In genomic region chr3:11195721-11196332, GRCh38 we compare ENCODE assay signal across 9 cellular contexts. TPM values are rescaled to one million over a fixed set of nuclear protein-coding genes. Genes with fewer than 3 reads are reported as not detected.
DNase-seq lines count a peak whose midpoint lies in the region; ATAC-seq and TF ChIP-seq lines count a peak whose summit lies in the region.
"Had no signal": no experiment of that assay in that cellular context is flagged by ENCODE, and none has a peak within 500 bp of the region (broad histone marks: within the 10 kb centered on the region; RNA-seq: fewer than 3 reads in every experiment).

No MANE protein-coding gene starts in this region.

- H3K27ac Mint-ChIP-seq in activated CD4-positive, alpha-beta memory T cell treated with anti-CD3 and anti-CD28 coated beads, Interleukin-2, amount 10 ng/mL, durations not matched to agents 7 days and 5 days = no peak overlapping the region
- H3K27ac Mint-ChIP-seq: B cell had no signal

- CTCF ChIA-PET in activated CD4-positive, alpha-beta memory T cell treated with anti-CD3 and anti-CD28 coated beads, Interleukin-2, amount 10 ng/mL, durations not matched to agents 7 days and 5 days (lab: Charles Lee) = interaction anchor here (1.0 kb wide), 2 partner anchors 8 to 41 kb away, joined by 3 read pairs; no protein-coding TSS in a partner anchor

- peaks cover 21% of the 10 kb centered on the region for H3K4me1 Mint-ChIP-seq in activated CD4-positive, alpha-beta memory T cell treated with anti-CD3 and anti-CD28 coated beads, Interleukin-2, amount 10 ng/mL, durations not matched to agents 7 days and 5 days
- H3K4me1 Mint-ChIP-seq: B cell had no signal

- no peaks in the 10 kb centered on the region for H3K36me3 Mint-ChIP-seq in activated CD4-positive, alpha-beta memory T cell treated with anti-CD3 and anti-CD28 coated beads, Interleukin-2, amount 10 ng/mL, durations not matched to agents 7 days and 5 days (ENCODE audit: low read depth)

- POLR2A ChIA-PET in activated CD4-positive, alpha-beta memory T cell treated with anti-CD3 and anti-CD28 coated beads, Interleukin-2, amount 10 ng/mL, durations not matched to agents 7 days and 5 days (lab: Charles Lee) = interaction anchor here (1.1 kb wide), 1 partner anchor 56 kb away, joined by 4 read pairs; no protein-coding TSS in a partner anchor

- ATAC-seq in GM21786 (IDR thresholded peaks at IDR 0.05; ENCODE audit: unreplicated experiment) = no peak

- peak overlapping the region; percentile 3 for H3K4me3 ChIP-seq in fibroblast of pulmonary artery (replicated peaks; ENCODE audit: low read depth, low read length)

- DNase-seq in activated CD4-positive, alpha-beta T cell treated with anti-CD3 and anti-CD28 coated beads for 48 hours = peak; percentile 33
- no peak for DNase-seq in activated CD4-positive, alpha-beta T cell treated with anti-CD3 and anti-CD28 coated beads for 1 hour
- peak; percentile 28 for DNase-seq in activated CD4-positive, alpha-beta memory T cell treated with anti-CD3 and anti-CD28 coated beads, Interleukin-2, amount 10 ng/mL, durations not matched to agents 7 days and 5 days
- DNase-seq in fibroblast of pulmonary artery (ENCODE audit: low read depth) (peak; percentile 66), SKM-1 (lab: John Stamatoyannopoulos, UW; ENCODE audit: unreplicated experiment) (no peak), OCI-M2 (lab: John Stamatoyannopoulos, UW; ENCODE audit: unreplicated experiment) (no peak)
- DNase-seq in stimulated activated CD8-positive, alpha-beta memory T cell treated with anti-CD3 and anti-CD28 coated beads, Interleukin-7, amount 100 ng/mL, for 48 hours (ENCODE audit: extremely low read depth in 1 of 2, low read depth in 1 of 2) = peak; percentile 9 to 21

- H3K27me3 Mint-ChIP-seq in activated CD4-positive, alpha-beta memory T cell treated with anti-CD3 and anti-CD28 coated beads, Interleukin-2, amount 10 ng/mL, durations not matched to agents 7 days and 5 days = peaks cover 20% of the 10 kb centered on the region

- no peak overlapping the region for H3K4me3 Mint-ChIP-seq in activated CD4-positive, alpha-beta memory T cell treated with anti-CD3 and anti-CD28 coated beads, Interleukin-2, amount 10 ng/mL, durations not matched to agents 7 days and 5 days
- H3K4me3 Mint-ChIP-seq: B cell had no signal

- no peaks in the 10 kb centered on the region for H3K9me3 Mint-ChIP-seq in activated CD4-positive, alpha-beta memory T cell treated with anti-CD3 and anti-CD28 coated beads, Interleukin-2, amount 10 ng/mL, durations not matched to agents 7 days and 5 days

- peak; percentile 6 for TF ChIP-seq CTCF in fibroblast of pulmonary artery (IDR thresholded peaks at IDR 0.05; ENCODE audit: low read length, missing control alignments)

RNA-seq across cellular contexts. Expression of gene HRH1, which starts 41.5 kb away (rescaled TPM):
- 1 to 10 TPM in 1 of 2 experiments, under 1 TPM in 1; 0.95 to 1.0 TPM for total RNA-seq in activated CD4-positive, alpha-beta memory T cell treated with anti-CD3 and anti-CD28 coated beads, Interleukin-2, amount 10 ng/mL, durations not matched to agents 7 days and 5 days
- total RNA-seq: B cell had no signal

Comparison
In these comparisons a context has a peak if more than half of its experiments do, and no peak if none do; other contexts are left out.
1. DNase-seq: peak in activated CD4-positive, alpha-beta T cell treated with anti-CD3 and anti-CD28 coated beads for 48 hours (single experiment), activated CD4-positive, alpha-beta memory T cell treated with anti-CD3 and anti-CD28 coated beads, Interleukin-2, amount 10 ng/mL, durations not matched to agents 7 days and 5 days (single experiment), fibroblast of pulmonary artery (single experiment) and stimulated activated CD8-positive, alpha-beta memory T cell treated with anti-CD3 and anti-CD28 coated beads, Interleukin-7, amount 100 ng/mL, for 48 hours (2 of 2); none in activated CD4-positive, alpha-beta T cell treated with anti-CD3 and anti-CD28 coated beads for 1 hour (single experiment), SKM-1 (single experiment) and OCI-M2 (single experiment).